In genomic region chr1:147867204-147867603, GRCh38 we compare ENCODE assay signal across 21 cellular contexts. TPM values are rescaled to one million over a fixed set of nuclear protein-coding genes. Genes with fewer than 3 reads are reported as not detected.
"Had no signal": no experiment of that assay in that cellular context is flagged by ENCODE, and none has a peak within 500 bp of the region (broad histone marks: within the 10 kb centered on the region; RNA-seq: fewer than 3 reads in every experiment).

No MANE protein-coding gene starts in this region.

RNA-seq across cellular contexts. Expression of gene GJA8, which starts 35.4 kb away (rescaled TPM):
- total RNA-seq: activated naive CD4-positive, alpha-beta T cell treated with anti-CD3 and anti-CD28 coated beads for 36 hours; activated naive CD4-positive, alpha-beta T cell treated with anti-CD3 and anti-CD28 coated beads, Interleukin-2, amount 50 U/mL, for 72 hours; activated naive CD8-positive, alpha-beta T cell treated with anti-CD3 and anti-CD28 coated beads for 36 hours; activated naive CD8-positive, alpha-beta T cell treated with anti-CD3 and anti-CD28 coated beads, Interleukin-2, amount 10 ng/mL, durations not matched to agents 7 days and 5 days; activated T-cell treated with anti-CD3 and anti-CD28 coated beads, Interleukin-2, amount 50 U/mL, for 4 hours; activated T-cell treated with anti-CD3 and anti-CD28 coated beads, Interleukin-2, amount 50 U/mL, for 72 hours; activated T-helper 1 cell treated with anti-CD3 and anti-CD28 coated beads, Interleukin-12 subunit alpha, Interleukin-12 subunit beta, Interleukin-2, Interleukin-4 antibody, amounts not matched to agents 30 ng/mL and 10 ng/mL and 1 ng/mL, durations not matched to agents 14 hours and 24 hours and 36 hours; activated T-helper 17 cell treated with anti-CD3 and anti-CD28 coated beads, Interleukin-2, amount 50 U/mL, for 72 hours; activated T-helper 2 cell treated with anti-CD3 and anti-CD28 coated beads, Interferon-gamma antibody, Interleukin-2, Interleukin-4, amounts not matched to agents 10 μg/mL and 5 μg/mL and 100 μg/mL, durations not matched to agents 14 hours and 24 hours and 36 hours; adrenal gland; aorta; ascending aorta; astrocyte; body of pancreas; breast epithelium; bronchial epithelial cell; cardiac muscle cell; cardiac septum; cerebellum; chondrocyte had no signal
- polyA plus RNA-seq: adipose tissue, adrenal gland, aorta, cardiac muscle cell had no signal
